In genomic region chr12:48999371-49000131, GRCh38 we compare ENCODE assay signal across 2 cellular contexts.
A peak's percentile ranks its signal among the peaks of the same experiment; 100 is the strongest.
TF ChIP-seq lines count a peak whose summit lies in the region.

Gene DDN, minus strand, starts transcription at chr12:48999375. Its CDS starts 88 bp downstream, at chr12:48999287.

TF ChIP-seq in A549, 52 proteins besides CTCF, POLR2A, EP300 and RAD21:
- 0 out of 2 replicates have a peak, but pooled peaks have one; percentile 44 for TF ChIP-seq NPAS2 (CRISPR knock-in tag; IDR thresholded peaks at IDR 0.05; ENCODE audit: borderline replicate concordance)
- TF ChIP-seq FOXS1 (CRISPR knock-in tag; IDR thresholded peaks at IDR 0.05), result no peak
- no peak for TF ChIP-seq KDM1A (IDR thresholded peaks at IDR 0.05; ENCODE audit: low read depth)

TF ChIP-seq in H1, 55 proteins besides CTCF, POLR2A, EP300 and RAD21:
- no peak for TF ChIP-seq FOSL1 (IDR thresholded peaks at IDR 0.05; ENCODE audit: insufficient read depth, low read depth, low read length)
- TF ChIP-seq KDM4A (IDR thresholded peaks at IDR 0.05; ENCODE audit: low read depth, low read length, severe bottlenecking), result peak; percentile 20
- TF ChIP-seq SIN3A (conservative IDR thresholded peaks at IDR 0.05 in 1 of 2, IDR thresholded peaks at IDR 0.05 in 1 of 2; ENCODE audit: low read depth in 1 of 2, low read length in 2 of 2), result peak in 1 of 2 experiments; percentile 40; a peak in 1 of 4 replicates
- TF ChIP-seq SAP30 (IDR thresholded peaks at IDR 0.05; ENCODE audit: insufficient read depth, insufficient replicate concordance, low read length), result peak; percentile 47
- TF ChIP-seq CHD7 (IDR thresholded peaks at IDR 0.05; ENCODE audit: insufficient replicate concordance, low read length), result no peak
- peak; percentile 58; the same call in 1 of the 2 replicates for TF ChIP-seq MAX (IDR thresholded peaks at IDR 0.05)
TF ChIP-seq in H1: peak in this region for 4.
